ENCODE assay signal across 8 cellular contexts in genomic region chr6:32191696-32192607, GRCh38. TPM values are rescaled to one million over a fixed set of nuclear protein-coding genes. Genes with fewer than 3 reads are reported as not detected.
A peak's percentile ranks its signal among the peaks of the same experiment; 100 is the strongest.
DNase-seq lines count a peak whose midpoint lies in the region; ATAC-seq and TF ChIP-seq lines count a peak whose summit lies in the region.

No MANE protein-coding gene starts in this region.

- H3K36me3 Mint-ChIP-seq in activated CD4-positive, alpha-beta T cell treated with anti-CD3 and anti-CD28 coated beads for 36 hours (ENCODE audit: low read depth): peaks cover 31% of the 10 kb centered on the region
- H3K36me3 Mint-ChIP-seq in activated naive CD4-positive, alpha-beta T cell treated with anti-CD3 and anti-CD28 coated beads, Interleukin-2, amount 10 ng/mL, durations not matched to agents 7 days and 5 days: peaks cover 50% of the 10 kb centered on the region

- H3K27ac ChIP-seq in left lung (peak overlapping the region; percentile 95 to 100), suprapubic skin (peak overlapping the region; percentile 89)

- H3K27me3 ChIP-seq in left lung (no peaks in the 10 kb centered on the region), suprapubic skin (no peaks in the 10 kb centered on the region)

- DNase-seq in activated CD4-positive, alpha-beta T cell treated with anti-CD3 and anti-CD28 coated beads for 36 hours: peak; percentile 47
- no peak for DNase-seq in activated CD4-positive, alpha-beta T cell treated with anti-CD3 and anti-CD28 coated beads for 1 hour
- no peak for DNase-seq in activated naive CD4-positive, alpha-beta T cell treated with anti-CD3 and anti-CD28 coated beads, Interleukin-2, amount 10 ng/mL, durations not matched to agents 7 days and 5 days
- DNase-seq in left lung: no peak
- DNase-seq in suprapubic skin (ENCODE audit: low spot score in 2 of 2): peak in 1 of 2 donors; percentile 67
- no peak for DNase-seq in foreskin melanocyte
- DNase-seq in stimulated activated CD4-positive, alpha-beta T cell treated with anti-CD3 and anti-CD28 coated beads, Interleukin-1b, Interleukin-23, amount 100 ng/mL, for 48 hours: no peak

- no peak for TF ChIP-seq POLR2A in suprapubic skin (IDR thresholded peaks at IDR 0.05)

- H3K27me3 Mint-ChIP-seq in activated CD4-positive, alpha-beta T cell treated with anti-CD3 and anti-CD28 coated beads for 36 hours: no peaks in the 10 kb centered on the region
- peaks cover 5% of the 10 kb centered on the region for H3K27me3 Mint-ChIP-seq in activated naive CD4-positive, alpha-beta T cell treated with anti-CD3 and anti-CD28 coated beads, Interleukin-2, amount 10 ng/mL, durations not matched to agents 7 days and 5 days

- H3K4me1 ChIP-seq in left lung (peaks cover 21 to 84% of the 10 kb centered on the region in 2 donors), suprapubic skin (peaks cover 72% of the 10 kb centered on the region)

- peaks cover 0 to 16% of the 10 kb centered on the region in 2 donors for H3K36me3 ChIP-seq in left lung
- H3K36me3 ChIP-seq in suprapubic skin: peaks cover 12% of the 10 kb centered on the region

- H3K9me3 ChIP-seq in left lung (no peaks in the 10 kb centered on the region), suprapubic skin (no peaks in the 10 kb centered on the region)

- peak overlapping the region; percentile 21 to 78 for H3K4me3 ChIP-seq in left lung
- H3K4me3 ChIP-seq in suprapubic skin: peak overlapping the region; percentile 61

- H3K9me3 Mint-ChIP-seq in activated CD4-positive, alpha-beta T cell treated with anti-CD3 and anti-CD28 coated beads for 36 hours (ENCODE audit: low read depth): no peaks in the 10 kb centered on the region
- no peaks in the 10 kb centered on the region for H3K9me3 Mint-ChIP-seq in activated naive CD4-positive, alpha-beta T cell treated with anti-CD3 and anti-CD28 coated beads, Interleukin-2, amount 10 ng/mL, durations not matched to agents 7 days and 5 days

- peak overlapping the region; percentile 95 for H3K4me3 Mint-ChIP-seq in activated CD4-positive, alpha-beta T cell treated with anti-CD3 and anti-CD28 coated beads for 36 hours
- peak overlapping the region; percentile 100 for H3K4me3 Mint-ChIP-seq in activated naive CD4-positive, alpha-beta T cell treated with anti-CD3 and anti-CD28 coated beads, Interleukin-2, amount 10 ng/mL, durations not matched to agents 7 days and 5 days

- CTCF ChIA-PET in activated CD4-positive, alpha-beta T cell treated with anti-CD3 and anti-CD28 coated beads for 36 hours (lab: Charles Lee): interaction anchor here (0.9 to 1.6 kb wide), 4 partner anchors 13 to 62 kb away, joined by 3 to 5 read pairs (median 4); partner anchors contain the start of genes FKBPL and PRRT1
- CTCF ChIA-PET in activated naive CD4-positive, alpha-beta T cell treated with anti-CD3 and anti-CD28 coated beads, Interleukin-2, amount 10 ng/mL, durations not matched to agents 7 days and 5 days (lab: Charles Lee): interaction anchor here (0.8 to 1.7 kb wide), 5 partner anchors 9 to 74 kb away, joined by 3 to 6 read pairs (median 5); no protein-coding TSS in a partner anchor

- no peak for TF ChIP-seq EP300 in suprapubic skin (IDR thresholded peaks at IDR 0.05)

- TF ChIP-seq CTCF in left lung (IDR thresholded peaks at IDR 0.05): no peak
- TF ChIP-seq CTCF in suprapubic skin (IDR thresholded peaks at IDR 0.05): no peak

- ATAC-seq in activated CD4-positive, alpha-beta T cell treated with anti-CD3 and anti-CD28 coated beads for 36 hours: no peak
- no peak for ATAC-seq in left lung
- no peak for ATAC-seq in GM19328 (IDR thresholded peaks at IDR 0.05; ENCODE audit: unreplicated experiment)

- intact Hi-C loops in activated CD4-positive, alpha-beta T cell treated with anti-CD3 and anti-CD28 coated beads for 36 hours (cut with DNase I, micrococcal nuclease): loop anchor here (10.0 kb wide), 3 partner anchors 217 to 1223 kb away; partner anchors contain the start of genes CUTA (in 1 of the 2), DXO (in 1 of the 2) and PHF1 (in 1 of the 2)
- intact Hi-C loops in left lung (cut with DNase I): no loop called here

- WGBS in suprapubic skin: 70% methylated on average over 15 of the region's 15 CpGs

- peak overlapping the region; percentile 96 for H3K27ac Mint-ChIP-seq in activated CD4-positive, alpha-beta T cell treated with anti-CD3 and anti-CD28 coated beads for 36 hours
- H3K27ac Mint-ChIP-seq in activated naive CD4-positive, alpha-beta T cell treated with anti-CD3 and anti-CD28 coated beads, Interleukin-2, amount 10 ng/mL, durations not matched to agents 7 days and 5 days: peak overlapping the region; percentile 98

- POLR2A ChIA-PET in activated CD4-positive, alpha-beta T cell treated with anti-CD3 and anti-CD28 coated beads for 36 hours (lab: Charles Lee): interaction anchor here (1.0 to 2.6 kb wide), 2 partner anchors 9 to 64 kb away, joined by 4 to 9 read pairs; partner anchors contain the start of gene ATF6B

- peaks cover 54% of the 10 kb centered on the region for H3K4me1 Mint-ChIP-seq in activated CD4-positive, alpha-beta T cell treated with anti-CD3 and anti-CD28 coated beads for 36 hours
- peaks cover 56% of the 10 kb centered on the region for H3K4me1 Mint-ChIP-seq in activated naive CD4-positive, alpha-beta T cell treated with anti-CD3 and anti-CD28 coated beads, Interleukin-2, amount 10 ng/mL, durations not matched to agents 7 days and 5 days

RNA-seq across cellular contexts. Expression of gene GPSM3, which starts 0.5 kb away (rescaled TPM):
- 10 to 100 TPM; 82.6 to 94.8 TPM for total RNA-seq in activated CD4-positive, alpha-beta T cell treated with anti-CD3 and anti-CD28 coated beads for 36 hours
- total RNA-seq in left lung (10 to 100 TPM; 24.4 to 81.7 TPM), suprapubic skin (1 to 10 TPM; 4.8 to 5.5 (median 5.1) TPM)

RNA-seq across cellular contexts. Expression of gene PBX2, which starts 1.9 kb away (rescaled TPM):
- 10 to 100 TPM; 64.9 to 77.9 TPM for total RNA-seq in activated CD4-positive, alpha-beta T cell treated with anti-CD3 and anti-CD28 coated beads for 36 hours
- total RNA-seq in left lung: 10 to 100 TPM; 91.0 to 99.1 TPM
- 10 to 100 TPM; 51.0 to 84.7 (median 63.8) TPM for total RNA-seq in suprapubic skin

RNA-seq across cellular contexts. Expression of gene AGER, which starts 7.9 kb away (rescaled TPM):
- total RNA-seq in activated CD4-positive, alpha-beta T cell treated with anti-CD3 and anti-CD28 coated beads for 36 hours: 10 to 100 TPM; 24.4 to 28.0 TPM
- total RNA-seq in left lung: 100 to 1,000 TPM; 221 to 616 TPM
- 1 to 10 TPM in 3 of 4 donors, not detected in 1; 1.5 to 9.9 (median 4.8) TPM for total RNA-seq in suprapubic skin

RNA-seq across cellular contexts. Expression of gene RNF5, which starts 13.7 kb away (rescaled TPM):
- total RNA-seq in activated CD4-positive, alpha-beta T cell treated with anti-CD3 and anti-CD28 coated beads for 36 hours: 10 to 100 TPM; 51.7 to 65.6 TPM
- total RNA-seq in left lung (10 to 100 TPM; 43.9 to 65.7 TPM), suprapubic skin (10 to 100 TPM; 55.7 to 73.0 (median 63.4) TPM)

RNA-seq across cellular contexts. Expression of gene AGPAT1, which starts 16.1 kb away (rescaled TPM):
- 10 to 100 TPM; 30.4 to 30.5 TPM for total RNA-seq in activated CD4-positive, alpha-beta T cell treated with anti-CD3 and anti-CD28 coated beads for 36 hours
- total RNA-seq in left lung (10 to 100 TPM; 55.5 to 61.2 TPM), suprapubic skin (10 to 100 TPM; 30.4 to 68.9 (median 42.6) TPM)

Comparison
In these comparisons a context has a peak if more than half of its experiments do, and no peak if none do; other contexts are left out.
1. RNA of gene AGER, which starts 7.9 kb away (total RNA-seq): 221 to 616 TPM in left lung; 24.4 to 28.0 TPM in activated CD4-positive, alpha-beta T cell treated with anti-CD3 and anti-CD28 coated beads for 36 hours and 1.5 to 9.9 TPM in suprapubic skin; every median in the first group is over 4 times any median in the second.
2. intact Hi-C loops: an anchor here in activated CD4-positive, alpha-beta T cell treated with anti-CD3 and anti-CD28 coated beads for 36 hours (10.0 kb wide); none called in left lung.